27 cellular contexts compared by ENCODE assay signal in genomic region chr19:37401078-37401477, GRCh38. TPM values are rescaled to one million over a fixed set of nuclear protein-coding genes. Genes with fewer than 3 reads are reported as not detected.
A peak's percentile ranks its signal among the peaks of the same experiment; 100 is the strongest.
DNase-seq lines count a peak whose midpoint lies in the region; ATAC-seq, FAIRE-seq and TF ChIP-seq lines count a peak whose summit lies in the region.
"Had no signal": no experiment of that assay in that cellular context is flagged by ENCODE, and none has a peak within 500 bp of the region (broad histone marks: within the 10 kb centered on the region; RNA-seq: fewer than 3 reads in every experiment).

No MANE protein-coding gene starts in this region.

- H3K9me3 Mint-ChIP-seq in endodermal cell = peaks cover 78% of the 10 kb centered on the region

- no peak overlapping the region for H3K27ac Mint-ChIP-seq in endodermal cell
- H3K27ac Mint-ChIP-seq: CD14-positive monocyte; CD4-positive, alpha-beta memory T cell; CD4-positive, CD25-positive, alpha-beta regulatory T cell; CD8-positive, alpha-beta memory T cell had no signal

- DNase-seq in A549 (ENCODE audit: low read depth in 1 of 2, low spot score in 1 of 2) (no peak), IMR-90 (no peak), endodermal cell (no peak), small intestine (no peak), NCI-H345 treated with DMSO at 0.1 percent for 48 hours (lab: John Stamatoyannopoulos, UW; ENCODE audit: unreplicated experiment) (no peak)
- DNase-seq: 8988T; BE2C; C1 segment of cervical spinal cord; CD4-positive, alpha-beta memory T cell; CD4-positive, CD25-positive, alpha-beta regulatory T cell; CD8-positive, alpha-beta memory T cell; COR-L47; DMS 273 treated with DMSO at 0.1 percent for 48 hours; DMS153; DMS53; DMS79; DND-41; EL; GDM1 had no signal

- dilution Hi-C loops in IMR-90 (cut with HindIII; ENCODE audit: low sequenced_read_pairs, unreplicated experiment) = no loop called here

- POLR2A ChIA-PET in A549 (lab: Yijun Ruan, JAX) (no interaction called here), IMR-90 (lab: Charles Lee; ENCODE audit: unreplicated experiment) (no interaction called here)

- H4K20me1 ChIP-seq in IMR-90 (ENCODE audit: insufficient read depth, low read length) = no peaks in the 10 kb centered on the region
- H4K20me1 ChIP-seq: BLaER1 had no signal

- H3K36me3 Mint-ChIP-seq in endodermal cell (ENCODE audit: low read depth) = no peaks in the 10 kb centered on the region
- H3K36me3 Mint-ChIP-seq: CD14-positive monocyte; CD4-positive, CD25-positive, alpha-beta regulatory T cell had no signal

- H3K23ac ChIP-seq in IMR-90 (ENCODE audit: low read depth, low read length) = no peak overlapping the region

- no peak overlapping the region for H2AFZ ChIP-seq in IMR-90 (replicated peaks; ENCODE audit: low read length, poor library complexity)

- no peak overlapping the region for H3K4me2 ChIP-seq in A549
- no peak overlapping the region for H3K4me2 ChIP-seq in IMR-90 (ENCODE audit: low read depth, low read length)
- H3K4me2 ChIP-seq: BLaER1 had no signal

- peak; percentile 94 for FAIRE-seq in A549 (lab: Jason Lieb, UNC)
- FAIRE-seq in small intestine (lab: Jason Lieb, UNC) = peak; percentile 19
- FAIRE-seq: GM12878, GM12892, GM18507, GM19239 had no signal

- no peak overlapping the region for H2BK20ac ChIP-seq in IMR-90 (ENCODE audit: low read depth, low read length)

- no TSS peak for BruUV-seq in IMR-90 (replicated peaks; lab: Mats Ljungman, UMichigan)

- no peak overlapping the region for H4K91ac ChIP-seq in IMR-90 (ENCODE audit: insufficient read depth, low read depth, low read length)

- no peak overlapping the region for H2BK15ac ChIP-seq in IMR-90 (ENCODE audit: low read depth, low read length)

- H3K27me3 ChIP-seq in IMR-90 (ENCODE audit: control insufficient read depth, insufficient read depth, low read length) = no peaks in the 10 kb centered on the region
- H3K27me3 ChIP-seq in endodermal cell (ENCODE audit: control insufficient read depth, insufficient read depth, low read length, poor library complexity, severe bottlenecking) = no peaks in the 10 kb centered on the region
- H3K27me3 ChIP-seq in small intestine (ENCODE audit: control insufficient read depth in 2 of 2, insufficient read depth in 2 of 2, low read length in 2 of 2) = no peaks in the 10 kb centered on the region
- H3K27me3 ChIP-seq: BE2C, BLaER1 had no signal

- no peaks in the 10 kb centered on the region for H3K79me1 ChIP-seq in IMR-90 (ENCODE audit: low read depth in 1 of 2, low read length in 2 of 2)

- no peak overlapping the region for H4K8ac ChIP-seq in IMR-90 (ENCODE audit: low read depth in 2 of 2, low read length in 2 of 2)

- no peak overlapping the region for H3K27ac ChIP-seq in A549
- no peak overlapping the region for H3K27ac ChIP-seq in IMR-90 (ENCODE audit: insufficient read depth, low read length)
- H3K27ac ChIP-seq in endodermal cell (ENCODE audit: low read depth, low read length) = no peak overlapping the region
- no peak overlapping the region for H3K27ac ChIP-seq in small intestine (ENCODE audit: low read depth in 1 of 2, low read length in 1 of 2)
- H3K27ac ChIP-seq: BLaER1 had no signal

- no peak overlapping the region for H3K4me3 Mint-ChIP-seq in endodermal cell
- H3K4me3 Mint-ChIP-seq: CD14-positive monocyte; CD4-positive, alpha-beta memory T cell; CD4-positive, CD25-positive, alpha-beta regulatory T cell; CD8-positive, alpha-beta memory T cell had no signal

- H3K4me3 ChIP-seq in A549 (no peak overlapping the region), IMR-90 (ENCODE audit: insufficient read depth, low read depth, low read length) (no peak overlapping the region), endodermal cell (ENCODE audit: low read length) (peak overlapping the region; percentile 38), small intestine (ENCODE audit: low read depth in 1 of 2, low read length in 2 of 2) (no peak overlapping the region)
- H3K4me3 ChIP-seq: BLaER1, GM12878 had no signal

- TF ChIP-seq RAD21 in A549 (conservative IDR thresholded peaks at IDR 0.05 in 1 of 2, IDR thresholded peaks at IDR 0.05 in 1 of 2) (no peak), IMR-90 (IDR thresholded peaks at IDR 0.05; ENCODE audit: low read length) (no peak)

- 3% methylated on average over 1 of the region's 1 CpG for WGBS in A549 (ENCODE audit: missing lambda C conversion rate)
- WGBS in IMR-90 (ENCODE audit: extremely low coverage in 2 of 2, insufficient read length in 1 of 2), 2 experiments = no CpG with 5 or more reads among the region's 1 CpG
- WGBS in endodermal cell (ENCODE audit: insufficient coverage in 1 of 2, insufficient read length in 1 of 2), 2 experiments = 83 to 94% methylated on average over 1 of the region's 1 CpG
- WGBS in small intestine, 3 donors = 91 to 95% (median 92%) methylated on average over 1 of the region's 1 CpG

- H4K5ac ChIP-seq in IMR-90 (ENCODE audit: low read depth, low read length) = no peak overlapping the region

- TF ChIP-seq POLR2A in A549 (IDR thresholded peaks at IDR 0.05; ENCODE audit: low read length) (no peak), IMR-90 (IDR thresholded peaks at IDR 0.05; ENCODE audit: low read depth, low read length) (no peak)

- intact Hi-C loops in IMR-90 (cut with micrococcal nuclease) = no loop called here

- no peak overlapping the region for H2BK5ac ChIP-seq in IMR-90 (ENCODE audit: low read depth, low read length, poor library complexity, severe bottlenecking)

- no peak overlapping the region for H2AK9ac ChIP-seq in IMR-90 (replicated peaks; ENCODE audit: low read depth, low read length, poor library complexity)

- H3K4me1 ChIP-seq in A549 (no peaks in the 10 kb centered on the region), IMR-90 (ENCODE audit: control insufficient read depth, insufficient read depth, low read length) (no peaks in the 10 kb centered on the region), endodermal cell (ENCODE audit: control insufficient read depth, insufficient read depth, low read length) (no peaks in the 10 kb centered on the region), small intestine (ENCODE audit: control insufficient read depth in 2 of 2, insufficient read depth in 1 of 2, low read depth in 1 of 2, low read length in 1 of 2) (no peaks in the 10 kb centered on the region)
- H3K4me1 ChIP-seq: BE2C, BLaER1 had no signal

- no peaks in the 10 kb centered on the region for H3K4me1 Mint-ChIP-seq in endodermal cell
- H3K4me1 Mint-ChIP-seq: CD14-positive monocyte; CD4-positive, alpha-beta memory T cell; CD4-positive, CD25-positive, alpha-beta regulatory T cell; CD8-positive, alpha-beta memory T cell had no signal

- TF ChIP-seq EP300 in A549 (IDR thresholded peaks at IDR 0.05) = no peak

- H3K18ac ChIP-seq in IMR-90 (ENCODE audit: low read depth, low read length) = no peak overlapping the region

- no peak for ATAC-seq in A549
- no peak for ATAC-seq in IMR-90 (ENCODE audit: low read depth)
- no peak for ATAC-seq in GM18870 (IDR thresholded peaks at IDR 0.05; ENCODE audit: unreplicated experiment)
- no peak for ATAC-seq in GM21737 (IDR thresholded peaks at IDR 0.05; ENCODE audit: unreplicated experiment)
- ATAC-seq: GM12878 had no signal

- CTCF ChIA-PET in A549 (lab: Yijun Ruan, JAX) = no interaction called here
- CTCF ChIA-PET in IMR-90 (lab: Yijun Ruan, JAX) = no interaction called here

- H3K9me3 ChIP-seq in A549 = peaks cover 93% of the 10 kb centered on the region
- H3K9me3 ChIP-seq in IMR-90 (ENCODE audit: control insufficient read depth, insufficient read depth, low read length) = peaks cover 41% of the 10 kb centered on the region
- H3K9me3 ChIP-seq in endodermal cell (ENCODE audit: control insufficient read depth, low read length) = peaks cover 59% of the 10 kb centered on the region
- H3K9me3 ChIP-seq in small intestine (ENCODE audit: control insufficient read depth, low read depth) = peaks cover 9% of the 10 kb centered on the region

- H3K14ac ChIP-seq in IMR-90 (replicated peaks; ENCODE audit: low read depth, low read length) = no peak overlapping the region

- no peaks in the 10 kb centered on the region for H3K9me1 ChIP-seq in IMR-90 (ENCODE audit: insufficient read depth, low read length)

- H3K4ac ChIP-seq in IMR-90 (ENCODE audit: low read depth, low read length) = no peak overlapping the region

- in situ Hi-C loops in IMR-90 (cut with MboI; ENCODE audit: low sequenced_read_pairs) = no loop called here

- H2BK120ac ChIP-seq in IMR-90 (ENCODE audit: low read depth, low read length) = no peak overlapping the region

- H3K56ac ChIP-seq in IMR-90 (ENCODE audit: extremely low read depth, insufficient read depth, low read length) = no peak overlapping the region

- no peak overlapping the region for H3K9ac ChIP-seq in IMR-90 (ENCODE audit: low read depth, low read length)
- no peak overlapping the region for H3K9ac ChIP-seq in endodermal cell (ENCODE audit: extremely low read depth, low read length, poor library complexity, severe bottlenecking)
- H3K9ac ChIP-seq: BLaER1 had no signal

- H3K36me3 ChIP-seq in IMR-90 (ENCODE audit: control insufficient read depth, insufficient read depth, low read length) (no peaks in the 10 kb centered on the region), endodermal cell (ENCODE audit: control insufficient read depth, insufficient read depth, low read length) (no peaks in the 10 kb centered on the region), small intestine (ENCODE audit: control insufficient read depth in 2 of 2, insufficient read depth in 2 of 2, low read length in 2 of 2) (no peaks in the 10 kb centered on the region)
- H3K36me3 ChIP-seq: BE2C had no signal

- TF ChIP-seq CTCF in A549 (IDR thresholded peaks at IDR 0.05) (no peak), IMR-90 (conservative IDR thresholded peaks at IDR 0.05; ENCODE audit: low read depth, low read length) (no peak), endodermal cell (conservative IDR thresholded peaks at IDR 0.05) (no peak)

- no peak overlapping the region for H2AK5ac ChIP-seq in IMR-90 (ENCODE audit: low read depth, low read length)

- no peaks in the 10 kb centered on the region for H3K27me3 Mint-ChIP-seq in endodermal cell (ENCODE audit: insufficient read depth)
- H3K27me3 Mint-ChIP-seq: CD4-positive, alpha-beta memory T cell; CD4-positive, CD25-positive, alpha-beta regulatory T cell; CD8-positive, alpha-beta memory T cell had no signal

TF ChIP-seq in A549, 52 proteins besides CTCF, POLR2A, EP300 and RAD21 (continues in another document):
- TF ChIP-seq HOXA7 (CRISPR knock-in tag; IDR thresholded peaks at IDR 0.05) = no peak

RNA-seq across cellular contexts. Expression of gene ZNF527, which starts 30.2 kb away (rescaled TPM):
- polyA plus RNA-seq in A549 (2011; rRNA removed) (5.3 and 8.2 TPM in 2 replicates), A549 (2017; fragmentation: RNase III; extraction: RNeasy Plus Mini Kit Qiagen cat#74134 plus additional on column Dnase treatment) (4.1 to 4.9 TPM (median 4.4 TPM) in 3 replicates), IMR-90 (2012; rRNA removed) (1.5 and 1.9 TPM in 2 replicates), small intestine (1 to 10 TPM; 1.6 to 3.4 (median 2.4) TPM)
- polyA plus RNA-seq in A549 (2012; cell fraction: cytosol; rRNA removed) = 2.4 TPM in 2 replicates
- polyA plus RNA-seq in A549 (2012; cell fraction: nucleus; rRNA removed) = 1.9 and 3.4 TPM in 2 replicates
- polyA minus RNA-seq in A549 (2011; rRNA and poly(A)+ RNA removed) = 5.7 and 5.9 TPM in 2 replicates
- total RNA-seq in IMR-90 (2012; rRNA removed) (3.6 and 5.0 TPM in 2 replicates), endodermal cell (1 to 10 TPM; 4.6 to 5.3 TPM)
- polyA plus RNA-seq in IMR-90 (2012; cell fraction: cytosol; rRNA removed) = 0.42 and 1.0 TPM in 2 replicates
- 1.5 and 5.0 TPM in 2 replicates for polyA plus RNA-seq in IMR-90 (2012; cell fraction: nucleus; rRNA removed; ENCODE audit: low replicate concordance)
- 3.9 TPM for polyA plus RNA-seq in endodermal cell (2013, experiment 1 of 2)
- 3.9 TPM for polyA plus RNA-seq in endodermal cell (2013, experiment 2 of 2)
